Comparison of ENCODE assay signal across 1 cellular context in the genomic region with DNA sequence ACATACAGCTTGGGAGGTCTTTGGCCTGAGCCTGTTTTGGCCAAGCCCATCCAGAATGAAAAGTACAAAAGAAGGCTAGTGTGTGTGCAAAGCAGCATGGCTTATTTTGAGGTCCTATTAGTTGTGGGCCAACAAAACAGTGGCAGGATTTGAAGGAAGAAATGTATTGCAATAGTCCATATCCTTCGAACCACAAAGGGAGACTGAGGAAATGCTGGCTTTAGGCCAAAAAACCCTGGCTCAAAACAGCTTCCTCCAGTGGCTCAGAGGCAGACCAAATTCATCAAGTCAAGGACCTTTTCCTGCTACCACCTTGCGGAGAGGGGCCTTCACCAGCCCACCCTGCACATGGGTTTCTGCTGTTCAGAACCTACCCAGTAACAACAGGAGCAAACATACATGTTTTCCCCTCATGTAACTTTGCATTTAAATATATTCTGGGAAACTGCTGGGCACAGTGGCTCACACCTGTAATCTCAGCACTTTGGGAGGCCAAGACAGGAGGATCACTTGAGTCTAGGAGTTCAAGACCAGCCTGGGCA.
A peak's percentile ranks its signal among the peaks of the same experiment; 100 is the strongest.
TF ChIP-seq lines count a peak whose summit lies in the region.

No MANE protein-coding gene starts in this region.

TF ChIP-seq in H1, 55 proteins besides CTCF, POLR2A, EP300 and RAD21:
- TF ChIP-seq E2F6 (IDR thresholded peaks at IDR 0.05) (0 out of 2 replicates have a peak, but pooled peaks have one; percentile 22), TAF1 (IDR thresholded peaks at IDR 0.05; ENCODE audit: low read depth, low read length) (no peak)
